Comparison of ENCODE assay signal across 8 cellular contexts in the genomic region with DNA sequence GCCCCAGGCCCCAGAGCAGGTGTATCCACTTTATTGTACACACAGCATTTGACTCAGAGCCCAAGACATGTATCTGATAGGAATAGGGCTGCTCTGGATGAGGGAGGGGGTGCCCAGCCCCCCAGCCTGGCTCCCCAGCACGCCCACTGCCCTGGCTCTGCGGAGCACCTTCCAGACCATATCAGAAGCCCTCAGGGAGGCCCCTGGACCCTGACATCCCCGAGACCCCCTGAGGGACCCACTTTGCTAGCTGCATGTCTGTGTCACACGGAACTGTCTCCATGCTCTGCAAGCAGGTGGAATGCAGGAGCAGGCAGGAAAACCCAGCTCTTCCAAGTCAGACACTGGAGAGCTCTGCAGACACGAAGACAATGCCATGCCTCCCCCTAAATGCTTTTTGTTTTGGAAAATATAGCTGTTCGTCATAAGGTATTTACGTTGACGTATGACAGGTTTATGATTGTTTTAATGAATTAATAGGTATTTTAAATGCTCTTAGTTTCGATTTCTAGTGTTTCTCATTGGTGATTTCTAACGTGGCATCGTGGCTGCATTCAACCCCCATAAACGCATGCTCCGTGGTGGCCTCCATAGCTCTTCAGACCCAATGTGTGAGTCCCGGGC.
A peak's percentile ranks its signal among the peaks of the same experiment; 100 is the strongest.
DNase-seq lines count a peak whose midpoint lies in the region; ATAC-seq lines count a peak whose summit lies in the region.

No MANE protein-coding gene starts in this region.

- peak overlapping the region; percentile 42 for H3K4me3 ChIP-seq in thymus (ENCODE audit: low read length)

- no peak for ATAC-seq in activated naive CD8-positive, alpha-beta T cell treated with anti-CD3 and anti-CD28 coated beads, Interleukin-2, amount 50 U/mL, for 24 hours
- ATAC-seq in memory B cell (ENCODE audit: low read depth) (no peak), HG03045 (IDR thresholded peaks at IDR 0.05; ENCODE audit: unreplicated experiment) (no peak)

- WGBS in thymus: 63% methylated on average over 14 of the region's 14 CpGs

- no peak for DNase-seq in activated naive CD4-positive, alpha-beta T cell treated with anti-CD3 and anti-CD28 coated beads for 36 hours
- no peak for DNase-seq in activated naive CD4-positive, alpha-beta T cell (lab: John Stamatoyannopoulos, UW)
- DNase-seq in activated naive CD8-positive, alpha-beta T cell treated with anti-CD3 and anti-CD28 coated beads, Interleukin-2, amount 50 U/mL, for 24 hours: no peak
- DNase-seq in memory B cell (ENCODE audit: low spot score in 2 of 2) (no peak), UCSD-AML1 (lab: John Stamatoyannopoulos, UW; ENCODE audit: unreplicated experiment) (no peak), C1 segment of cervical spinal cord (lab: John Stamatoyannopoulos, UW) (no peak)

- H3K4me1 ChIP-seq in thymus (ENCODE audit: control insufficient read depth, insufficient read depth, low read length): peaks cover 9% of the 10 kb centered on the region

- no peaks in the 10 kb centered on the region for H3K9me3 ChIP-seq in thymus (ENCODE audit: control insufficient read depth)

- peak overlapping the region; percentile 66 for H3K4me3 Mint-ChIP-seq in activated naive CD4-positive, alpha-beta T cell treated with anti-CD3 and anti-CD28 coated beads for 36 hours
- peak overlapping the region; percentile 80 for H3K4me3 Mint-ChIP-seq in activated naive CD8-positive, alpha-beta T cell treated with anti-CD3 and anti-CD28 coated beads, Interleukin-2, amount 50 U/mL, for 24 hours
- H3K4me3 Mint-ChIP-seq in memory B cell: peak overlapping the region; percentile 84

- CTCF ChIA-PET in activated naive CD4-positive, alpha-beta T cell treated with anti-CD3 and anti-CD28 coated beads for 36 hours (lab: Charles Lee): interaction anchor here (0.8 to 1.5 kb wide), 7 partner anchors 14 to 144 kb away, joined by 3 to 18 read pairs (median 3); no protein-coding TSS in a partner anchor

- H3K27me3 Mint-ChIP-seq in activated naive CD4-positive, alpha-beta T cell treated with anti-CD3 and anti-CD28 coated beads for 36 hours (ENCODE audit: low read depth): no peaks in the 10 kb centered on the region
- H3K27me3 Mint-ChIP-seq in activated naive CD8-positive, alpha-beta T cell treated with anti-CD3 and anti-CD28 coated beads, Interleukin-2, amount 50 U/mL, for 24 hours: no peaks in the 10 kb centered on the region
- H3K27me3 Mint-ChIP-seq in memory B cell: peaks cover 15% of the 10 kb centered on the region

- no peaks in the 10 kb centered on the region for H3K36me3 Mint-ChIP-seq in activated naive CD4-positive, alpha-beta T cell treated with anti-CD3 and anti-CD28 coated beads for 36 hours (ENCODE audit: low read depth)
- H3K36me3 Mint-ChIP-seq in activated naive CD8-positive, alpha-beta T cell treated with anti-CD3 and anti-CD28 coated beads, Interleukin-2, amount 50 U/mL, for 24 hours (ENCODE audit: low read depth): peaks cover 8% of the 10 kb centered on the region
- H3K36me3 Mint-ChIP-seq in memory B cell: peaks cover 2% of the 10 kb centered on the region

- intact Hi-C loops in activated naive CD4-positive, alpha-beta T cell treated with anti-CD3 and anti-CD28 coated beads for 36 hours (cut with micrococcal nuclease): loop anchor here (1.0 to 10.0 kb wide), 9 partner anchors 15 to 792 kb away; a partner anchor contains a TSS

- H3K27ac ChIP-seq in thymus (ENCODE audit: low read depth): no peak overlapping the region

- H3K36me3 ChIP-seq in thymus (ENCODE audit: control insufficient read depth, insufficient read depth): no peaks in the 10 kb centered on the region

- H3K27ac Mint-ChIP-seq in activated naive CD4-positive, alpha-beta T cell treated with anti-CD3 and anti-CD28 coated beads for 36 hours: peak overlapping the region; percentile 92
- H3K27ac Mint-ChIP-seq in activated naive CD8-positive, alpha-beta T cell treated with anti-CD3 and anti-CD28 coated beads, Interleukin-2, amount 50 U/mL, for 24 hours: peak overlapping the region; percentile 100
- peak overlapping the region; percentile 97 for H3K27ac Mint-ChIP-seq in memory B cell

- H3K4me1 Mint-ChIP-seq in activated naive CD4-positive, alpha-beta T cell treated with anti-CD3 and anti-CD28 coated beads for 36 hours (ENCODE audit: low read depth): peaks cover 35% of the 10 kb centered on the region
- peaks cover 44% of the 10 kb centered on the region for H3K4me1 Mint-ChIP-seq in activated naive CD8-positive, alpha-beta T cell treated with anti-CD3 and anti-CD28 coated beads, Interleukin-2, amount 50 U/mL, for 24 hours
- peaks cover 26% of the 10 kb centered on the region for H3K4me1 Mint-ChIP-seq in memory B cell

- H3K27me3 ChIP-seq in thymus (ENCODE audit: control insufficient read depth, insufficient read depth): no peaks in the 10 kb centered on the region

- peaks cover 4% of the 10 kb centered on the region for H3K9me3 Mint-ChIP-seq in activated naive CD4-positive, alpha-beta T cell treated with anti-CD3 and anti-CD28 coated beads for 36 hours
- H3K9me3 Mint-ChIP-seq in activated naive CD8-positive, alpha-beta T cell treated with anti-CD3 and anti-CD28 coated beads, Interleukin-2, amount 50 U/mL, for 24 hours: peaks cover 13% of the 10 kb centered on the region
- H3K9me3 Mint-ChIP-seq in memory B cell: peaks cover 11% of the 10 kb centered on the region
